22 cellular contexts compared by ENCODE assay signal in the genomic region with DNA sequence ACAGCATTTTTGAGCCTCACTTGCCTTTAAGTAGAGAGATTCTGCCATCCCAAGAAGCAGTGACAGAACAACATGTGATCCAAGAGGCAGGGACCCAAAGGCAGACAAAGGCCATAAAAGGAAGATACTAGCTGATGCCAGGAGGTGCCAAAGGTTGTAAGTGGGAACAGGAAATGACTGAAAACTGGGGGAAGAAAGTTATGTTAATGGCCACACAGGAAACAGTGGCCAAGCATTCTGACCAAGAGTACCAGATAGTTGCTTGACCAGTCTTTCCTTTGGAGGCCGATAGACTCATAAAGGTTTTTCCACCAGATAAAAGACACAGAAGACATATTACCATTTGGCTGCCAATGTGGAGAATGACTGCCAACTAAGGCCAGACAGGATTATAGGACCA.
DNase-seq lines count a peak whose midpoint lies in the region; ATAC-seq lines count a peak whose summit lies in the region.
"Had no signal": no experiment of that assay in that cellular context is flagged by ENCODE, and none has a peak within 500 bp of the region (broad histone marks: within the 10 kb centered on the region; RNA-seq: fewer than 3 reads in every experiment).

No MANE protein-coding gene starts in this region.

- H3K27me3 ChIP-seq in MG63, result no peaks in the 10 kb centered on the region
- H3K27me3 ChIP-seq in mesendoderm (ENCODE audit: insufficient read depth, low read length, poor library complexity), result no peaks in the 10 kb centered on the region
- H3K27me3 ChIP-seq: BLaER1, SJCRH30 had no signal

- H3K79me1 ChIP-seq in mesendoderm (ENCODE audit: low read length), result no peaks in the 10 kb centered on the region

- no peak overlapping the region for H3K18ac ChIP-seq in mesendoderm (ENCODE audit: low read length)

- H4K8ac ChIP-seq in mesendoderm (ENCODE audit: low read depth, low read length), result no peak overlapping the region

- H3K36me3 ChIP-seq in MG63, result no peaks in the 10 kb centered on the region
- no peaks in the 10 kb centered on the region for H3K36me3 ChIP-seq in mesendoderm (ENCODE audit: control insufficient read depth, insufficient read depth, low read length)
- H3K36me3 ChIP-seq: BLaER1, HAP-1, SJCRH30 had no signal

- no CpG with 5 or more reads among the region's 1 CpG for WGBS in mesendoderm (ENCODE audit: extremely low coverage, insufficient coverage, low lambda C conversion rate)

- H3K27ac ChIP-seq in mesendoderm (ENCODE audit: low read depth, low read length), result no peak overlapping the region
- H3K27ac ChIP-seq: BLaER1, SJCRH30 had no signal

- no peak overlapping the region for H2AK5ac ChIP-seq in mesendoderm (ENCODE audit: low read length)

- no peaks in the 10 kb centered on the region for H3K4me1 ChIP-seq in mesendoderm (ENCODE audit: control insufficient read depth, low read depth, low read length)
- H3K4me1 ChIP-seq: HAP-1, SJCRH30 had no signal

- no peak overlapping the region for H2BK120ac ChIP-seq in mesendoderm (ENCODE audit: low read depth, low read length)

- H3K9me3 ChIP-seq in MG63, result no peaks in the 10 kb centered on the region
- H3K9me3 ChIP-seq: BLaER1, HAP-1, SJCRH30 had no signal

- H3K4ac ChIP-seq in mesendoderm (ENCODE audit: low read depth, low read length), result no peak overlapping the region

- no peaks in the 10 kb centered on the region for H3K79me2 ChIP-seq in mesendoderm (ENCODE audit: control insufficient read depth, insufficient read depth, low read length)

- H3K4me3 ChIP-seq in MG63 (no peak overlapping the region), mesendoderm (ENCODE audit: low read length) (no peak overlapping the region)
- H3K4me3 ChIP-seq: BLaER1, HAP-1, SJCRH30 had no signal

- ATAC-seq in GM19452 (IDR thresholded peaks at IDR 0.05; ENCODE audit: unreplicated experiment) (peak; percentile 53), HG02981 (IDR thresholded peaks at IDR 0.05; ENCODE audit: unreplicated experiment) (peak; percentile 48), GM18520 (IDR thresholded peaks at IDR 0.05; ENCODE audit: unreplicated experiment) (no peak)
- ATAC-seq: T-cell had no signal

- H3K4me2 ChIP-seq in mesendoderm (ENCODE audit: low read length), result no peak overlapping the region
- H3K4me2 ChIP-seq: BLaER1 had no signal

- H2BK5ac ChIP-seq in mesendoderm (ENCODE audit: low read length), result no peak overlapping the region

- H3K23ac ChIP-seq in mesendoderm (ENCODE audit: low read length), result no peak overlapping the region

- no peak overlapping the region for H3K9ac ChIP-seq in mesendoderm (ENCODE audit: low read length)
- H3K9ac ChIP-seq: BLaER1 had no signal

- no peak overlapping the region for H4K5ac ChIP-seq in mesendoderm (ENCODE audit: low read length)

- DNase-seq in MG63, result peak; percentile 13
- peak; percentile 8 for DNase-seq in mesendoderm
- DNase-seq in C1 segment of cervical spinal cord (lab: John Stamatoyannopoulos, UW), result no peak
- no peak for DNase-seq in COLO829 (ENCODE audit: low spot score)
- DNase-seq: ACHN; CD4-positive, alpha-beta memory T cell; EL; GF-D8; KBM-7; NCI-H1105; NCI-H146; NCI-H2081; NCI-H2171 treated with DMSO at 0.1 percent for 48 hours; NCI-H446; NCI-H526; SJCRH30; T-cell had no signal

- no peak overlapping the region for H2BK15ac ChIP-seq in mesendoderm (replicated peaks; ENCODE audit: low read depth)

- no peak overlapping the region for H3K56ac ChIP-seq in mesendoderm (ENCODE audit: low read length)

Comparison
In these comparisons a context has a peak if more than half of its experiments do, and no peak if none do; other contexts are left out.
1. DNase-seq: peak in MG63 (single experiment) and mesendoderm (single experiment); none in C1 segment of cervical spinal cord (0 of 14) and COLO829 (single experiment).